29 cellular contexts compared by ENCODE assay signal in genomic region chr1:160776178-160776577, GRCh38. TPM values are rescaled to one million over a fixed set of nuclear protein-coding genes. Genes with fewer than 3 reads are reported as not detected.
A peak's percentile ranks its signal among the peaks of the same experiment; 100 is the strongest.
DNase-seq lines count a peak whose midpoint lies in the region; ATAC-seq, FAIRE-seq and TF ChIP-seq lines count a peak whose summit lies in the region.
"Had no signal": no experiment of that assay in that cellular context is flagged by ENCODE, and none has a peak within 500 bp of the region (broad histone marks: within the 10 kb centered on the region; RNA-seq: fewer than 3 reads in every experiment).

No MANE protein-coding gene starts in this region.

- no peaks in the 10 kb centered on the region for H3K36me3 ChIP-seq in endodermal cell (ENCODE audit: control insufficient read depth, insufficient read depth, low read length)
- H3K36me3 ChIP-seq in kidney (ENCODE audit: control insufficient read depth in 1 of 2, insufficient read depth in 2 of 2, low read length in 2 of 2): no peaks in the 10 kb centered on the region
- H3K36me3 ChIP-seq: brain microvascular endothelial cell had no signal

- peak; percentile 92 for FAIRE-seq in GM19239 (lab: Jason Lieb, UNC)
- no peak for FAIRE-seq in kidney (lab: Jason Lieb, UNC)

- TF ChIP-seq CTCF in activated B cell treated with CpG ODN at 0.5 μM for 24 hours (IDR thresholded peaks at IDR 0.05) (no peak), endodermal cell (conservative IDR thresholded peaks at IDR 0.05) (no peak), kidney (IDR thresholded peaks at IDR 0.05; ENCODE audit: borderline replicate concordance, extremely low read depth, insufficient read depth) (no peak)

- no peaks in the 10 kb centered on the region for H3K27me3 ChIP-seq in endodermal cell (ENCODE audit: control insufficient read depth, insufficient read depth, low read length, poor library complexity, severe bottlenecking)
- H3K27me3 ChIP-seq: brain microvascular endothelial cell had no signal

- peaks cover 6% of the 10 kb centered on the region for H3K36me3 Mint-ChIP-seq in activated B cell treated with CpG ODN at 0.5 μM for 24 hours (ENCODE audit: low read depth)
- H3K36me3 Mint-ChIP-seq in endodermal cell (ENCODE audit: low read depth): no peaks in the 10 kb centered on the region
- H3K36me3 Mint-ChIP-seq: WTC11 had no signal

- peak overlapping the region; percentile 21 for H3K4me3 Mint-ChIP-seq in activated B cell treated with CpG ODN at 0.5 μM for 24 hours
- no peak overlapping the region for H3K4me3 Mint-ChIP-seq in endodermal cell
- H3K4me3 Mint-ChIP-seq: naive thymus-derived CD4-positive, alpha-beta T cell; WTC11 had no signal

- H3K9me3 ChIP-seq in endodermal cell (ENCODE audit: control insufficient read depth, low read length) (peaks cover 14% of the 10 kb centered on the region), kidney (ENCODE audit: control insufficient read depth in 1 of 2, low read length in 2 of 2) (no peaks in the 10 kb centered on the region)

- 88 to 94% methylated on average over 1 of the region's 1 CpG for WGBS in endodermal cell (ENCODE audit: insufficient coverage in 1 of 2, insufficient read length in 1 of 2), 2 experiments

- H3K4me3 ChIP-seq in endodermal cell (ENCODE audit: low read length) (no peak overlapping the region), kidney (ENCODE audit: low read length in 2 of 2) (no peak overlapping the region)
- H3K4me3 ChIP-seq: lung had no signal

- CTCF ChIA-PET in activated B cell treated with CpG ODN at 0.5 μM for 24 hours (lab: Charles Lee): interaction anchor here (0.6 to 4.0 kb wide), 15 partner anchors 8 to 295 kb away, joined by 3 to 59 read pairs (median 6); partner anchors contain the start of genes ITLN2 and SLAMF7

- ATAC-seq in HG03108 (IDR thresholded peaks at IDR 0.05; ENCODE audit: unreplicated experiment): peak; percentile 45
- ATAC-seq in activated B cell treated with CpG ODN at 0.5 μM for 24 hours (ENCODE audit: low read depth): peak; percentile 93
- ATAC-seq in HG03175 (IDR thresholded peaks at IDR 0.05; ENCODE audit: unreplicated experiment): no peak
- ATAC-seq: naive thymus-derived CD4-positive, alpha-beta T cell; sciatic nerve; WTC11 had no signal

- H3K4me1 ChIP-seq in endodermal cell (ENCODE audit: control insufficient read depth, insufficient read depth, low read length) (no peaks in the 10 kb centered on the region), kidney (ENCODE audit: control insufficient read depth in 1 of 2, insufficient read depth in 1 of 2, low read depth in 1 of 2, low read length in 2 of 2) (no peaks in the 10 kb centered on the region)
- H3K4me1 ChIP-seq: parathyroid adenoma had no signal

- H3K27ac Mint-ChIP-seq in activated B cell treated with CpG ODN at 0.5 μM for 24 hours (peak overlapping the region; percentile 84), endodermal cell (no peak overlapping the region)
- H3K27ac Mint-ChIP-seq: activated T-helper 2 cell treated with anti-CD3 and anti-CD28 coated beads, Interferon-gamma antibody, Interleukin-2, Interleukin-4, amounts not matched to agents 10 μg/mL and 5 μg/mL and 100 μg/mL, durations not matched to agents 14 hours and 24 hours and 36 hours; WTC11 had no signal

- DNase-seq in GM19239 (ENCODE audit: insufficient read length, low spot score): no peak
- no peak for DNase-seq in activated B cell treated with CpG ODN at 0.5 μM for 24 hours
- peak; percentile 21 for DNase-seq in stimulated activated CD8-positive, alpha-beta memory T cell treated with anti-CD3 and anti-CD28 coated beads, Interleukin-4, amount 100 ng/mL, for 48 hours
- DNase-seq in endodermal cell: no peak
- no peak for DNase-seq in activated CD4-positive, alpha-beta T cell treated with anti-CD3 and anti-CD28 coated beads, Interleukin-2, amount 50 U/mL, for 48 hours
- no peak for DNase-seq in kidney
- DNase-seq: AML-193; brain microvascular endothelial cell; Calu3; cortex of kidney; foreskin fibroblast; HCEC 1CT; hippocampal formation; islet precursor cell; naive thymus-derived CD4-positive, alpha-beta T cell; NCI-H1105; NCI-H2081 treated with DMSO at 0.1 percent for 48 hours; NCI-H524 treated with DMSO at 0.1 percent for 48 hours; stimulated activated naive CD4-positive, alpha-beta T cell treated with Interleukin-2 at 50 U/mL for 16 hours; T-helper 1 cell; trophoblast cell had no signal

- H3K27ac ChIP-seq in endodermal cell (ENCODE audit: low read depth, low read length) (no peak overlapping the region), kidney (ENCODE audit: low read depth in 2 of 2, low read length in 2 of 2) (no peak overlapping the region)
- H3K27ac ChIP-seq: brain microvascular endothelial cell, KMS-11, parathyroid adenoma had no signal

- intact Hi-C loops in activated B cell treated with CpG ODN at 0.5 μM for 24 hours (cut with micrococcal nuclease) (loop anchor here (1.0 kb wide), 1 partner anchor 13 kb away; no protein-coding TSS in a partner anchor), kidney (cut with DNase I) (no loop called here)

- peaks cover 4% of the 10 kb centered on the region for H3K9me3 Mint-ChIP-seq in activated B cell treated with CpG ODN at 0.5 μM for 24 hours
- H3K9me3 Mint-ChIP-seq in endodermal cell: peaks cover 6% of the 10 kb centered on the region
- H3K9me3 Mint-ChIP-seq: activated T-helper 2 cell treated with anti-CD3 and anti-CD28 coated beads, Interferon-gamma antibody, Interleukin-2, Interleukin-4, amounts not matched to agents 10 μg/mL and 5 μg/mL and 100 μg/mL, durations not matched to agents 14 hours and 24 hours and 36 hours had no signal

- peaks cover 79% of the 10 kb centered on the region for H3K4me1 Mint-ChIP-seq in activated B cell treated with CpG ODN at 0.5 μM for 24 hours
- H3K4me1 Mint-ChIP-seq in endodermal cell: peaks cover 21% of the 10 kb centered on the region

- POLR2A ChIA-PET in activated B cell treated with CpG ODN at 0.5 μM for 24 hours (lab: Charles Lee): interaction anchor here (0.6 to 4.5 kb wide), 14 partner anchors 8 to 269 kb away, joined by 3 to 37 read pairs (median 5); partner anchors contain the start of genes CD48, LY9 and USF1

- H3K27me3 Mint-ChIP-seq in activated B cell treated with CpG ODN at 0.5 μM for 24 hours: no peaks in the 10 kb centered on the region
- H3K27me3 Mint-ChIP-seq in endodermal cell (ENCODE audit: insufficient read depth): no peaks in the 10 kb centered on the region
- H3K27me3 Mint-ChIP-seq: naive thymus-derived CD4-positive, alpha-beta T cell had no signal

- H3K9ac ChIP-seq in endodermal cell (ENCODE audit: extremely low read depth, low read length, poor library complexity, severe bottlenecking) (no peak overlapping the region), kidney (ENCODE audit: low read length in 2 of 2) (no peak overlapping the region)
- H3K9ac ChIP-seq: KMS-11, parathyroid adenoma had no signal

RNA-seq across cellular contexts. Expression of gene LY9, which starts 19.8 kb away (rescaled TPM):
- total RNA-seq in activated B cell treated with CpG ODN at 0.5 μM for 24 hours: 63.6 and 71.6 TPM in 2 replicates
- not detected for total RNA-seq in endodermal cell
- not detected for polyA plus RNA-seq in endodermal cell (2013, experiment 1 of 2)
- not detected for polyA plus RNA-seq in endodermal cell (2013, experiment 2 of 2)
- total RNA-seq in kidney: 3.5 TPM
- 0.41 TPM for polyA plus RNA-seq in kidney (ENCODE audit: insufficient read depth, low read depth, low replicate concordance)
- total RNA-seq: Calu3, WTC11 had no signal

RNA-seq across cellular contexts. Expression of gene SLAMF7, which starts 37.1 kb away (rescaled TPM):
- total RNA-seq in activated B cell treated with CpG ODN at 0.5 μM for 24 hours (99.2 and 119 TPM in 2 replicates), endodermal cell (not detected), kidney (13.9 TPM)
- polyA plus RNA-seq in endodermal cell (2013, experiment 1 of 2): not detected
- not detected for polyA plus RNA-seq in endodermal cell (2013, experiment 2 of 2)
- polyA plus RNA-seq in kidney (ENCODE audit: insufficient read depth, low read depth, low replicate concordance): 0.65 TPM

Comparison
In these comparisons a context has a peak if more than half of its experiments do, and no peak if none do; other contexts are left out.
1. RNA of gene LY9, which starts 19.8 kb away (total RNA-seq): 63.6 to 71.6 TPM in activated B cell treated with CpG ODN at 0.5 μM for 24 hours; 3.5 TPM in kidney (single experiment) and not detected in endodermal cell; every median in the first group is over 10 times any median in the second.
2. RNA of gene SLAMF7, which starts 37.1 kb away (total RNA-seq): 99.2 to 119 TPM in activated B cell treated with CpG ODN at 0.5 μM for 24 hours and 13.9 TPM in kidney (single experiment); not detected in endodermal cell; every median in the first group is over 10 times any median in the second.